Comparison of ENCODE assay signal across 8 cellular contexts in the genomic region with DNA sequence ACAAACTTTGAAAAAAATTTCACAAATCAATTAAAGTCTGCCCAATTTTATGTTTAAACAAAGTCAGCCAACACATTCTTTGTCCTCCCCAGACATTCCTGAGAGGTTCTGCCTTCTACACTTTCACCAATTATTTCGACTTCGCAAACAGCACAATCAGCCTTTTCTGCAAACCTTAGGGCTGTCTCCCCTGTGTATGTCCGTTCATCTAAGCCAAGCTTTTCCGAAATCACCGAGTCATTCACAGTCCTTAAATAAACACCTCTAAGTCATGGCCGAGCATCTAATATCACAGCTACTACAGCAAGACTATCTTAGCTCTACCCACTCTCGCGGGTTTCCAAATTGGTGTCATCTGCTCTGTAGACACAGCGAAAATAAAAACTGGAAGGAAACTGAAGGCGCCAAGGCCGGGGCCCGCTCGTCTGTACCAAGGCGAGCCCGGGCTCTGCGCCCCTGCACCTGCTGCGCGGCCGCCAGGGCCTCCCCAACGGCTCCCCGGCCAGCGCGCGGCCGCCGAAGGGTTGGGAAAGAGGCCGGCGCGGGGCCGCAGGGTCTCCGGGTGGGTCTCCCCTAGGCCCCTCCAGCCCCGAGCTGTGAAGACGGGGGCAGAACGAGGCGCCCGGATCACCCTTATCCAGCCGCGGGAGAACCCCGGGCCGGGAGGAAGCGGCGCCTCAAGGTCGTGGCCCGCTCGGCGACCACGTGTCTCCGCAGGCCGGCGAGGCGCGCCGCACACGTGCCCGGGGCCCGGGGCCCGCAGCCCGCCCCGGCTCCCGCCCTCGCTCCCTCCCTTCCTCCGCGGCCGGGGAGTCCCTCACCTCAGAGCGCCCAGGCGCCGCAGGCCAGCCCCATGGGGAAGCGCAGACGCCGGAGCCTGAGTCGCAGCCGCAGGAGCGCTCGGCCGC. TPM values are rescaled to one million over a fixed set of nuclear protein-coding genes. Genes with fewer than 3 reads are reported as not detected.
DNase-seq lines count a peak whose midpoint lies in the region; ATAC-seq, FAIRE-seq and TF ChIP-seq lines count a peak whose summit lies in the region.

No MANE protein-coding gene starts in this region.

- H3K27ac Mint-ChIP-seq in activated naive CD8-positive, alpha-beta T cell treated with anti-CD3 and anti-CD28 coated beads, Interleukin-2, amount 10 ng/mL, durations not matched to agents 7 days and 5 days: peak overlapping the region; percentile 94

- no peaks in the 10 kb centered on the region for H3K27me3 Mint-ChIP-seq in activated naive CD8-positive, alpha-beta T cell treated with anti-CD3 and anti-CD28 coated beads, Interleukin-2, amount 10 ng/mL, durations not matched to agents 7 days and 5 days

- FAIRE-seq in H54 (lab: Jason Lieb, UNC): no peak

- no peak for TF ChIP-seq CTCF in AG09309 (IDR thresholded peaks at IDR 0.05; ENCODE audit: control insufficient read depth, insufficient read depth, low read depth, low read length, missing control alignments)

- H3K9me3 Mint-ChIP-seq in activated naive CD8-positive, alpha-beta T cell treated with anti-CD3 and anti-CD28 coated beads, Interleukin-2, amount 10 ng/mL, durations not matched to agents 7 days and 5 days: no peaks in the 10 kb centered on the region

- DNase-seq in AG09309 (ENCODE audit: low read depth) (no peak), NCI-H2227 (lab: John Stamatoyannopoulos, UW; ENCODE audit: unreplicated experiment) (peak; percentile 86), left ventricle myocardium superior (no peak), posterior vena cava (ENCODE audit: low spot score) (peak; percentile 92), H54 (ENCODE audit: insufficient read length, low spot score) (no peak)
- DNase-seq in activated naive CD8-positive, alpha-beta T cell treated with anti-CD3 and anti-CD28 coated beads, Interleukin-2, amount 10 ng/mL, durations not matched to agents 7 days and 5 days: no peak

- H3K4me1 Mint-ChIP-seq in activated naive CD8-positive, alpha-beta T cell treated with anti-CD3 and anti-CD28 coated beads, Interleukin-2, amount 10 ng/mL, durations not matched to agents 7 days and 5 days: peaks cover 31% of the 10 kb centered on the region

- POLR2A ChIA-PET in activated naive CD8-positive, alpha-beta T cell treated with anti-CD3 and anti-CD28 coated beads, Interleukin-2, amount 10 ng/mL, durations not matched to agents 7 days and 5 days (lab: Charles Lee): interaction anchor here (0.6 to 2.1 kb wide), 12 partner anchors 15 to 329 kb away, joined by 3 to 6 read pairs (median 4); no protein-coding TSS in a partner anchor

- intact Hi-C loops in left ventricle myocardium superior (cut with micrococcal nuclease) (loop anchor here (10.0 kb wide), 1 partner anchor 207 kb away; no protein-coding TSS in a partner anchor), posterior vena cava (cut with DNase I) (no loop called here)

- ATAC-seq in GM18508 (IDR thresholded peaks at IDR 0.05; ENCODE audit: insufficient read depth, unreplicated experiment) (peak; percentile 22), HG02973 (IDR thresholded peaks at IDR 0.05; ENCODE audit: unreplicated experiment) (peak; percentile 42), left ventricle myocardium superior (peak; percentile 49)
- peak; percentile 50 for ATAC-seq in activated naive CD8-positive, alpha-beta T cell treated with anti-CD3 and anti-CD28 coated beads, Interleukin-2, amount 10 ng/mL, durations not matched to agents 7 days and 5 days (ENCODE audit: low read depth)

- H3K4me3 Mint-ChIP-seq in activated naive CD8-positive, alpha-beta T cell treated with anti-CD3 and anti-CD28 coated beads, Interleukin-2, amount 10 ng/mL, durations not matched to agents 7 days and 5 days: peak overlapping the region; percentile 97

- peak overlapping the region; percentile 63 for H3K4me3 ChIP-seq in AG09309 (ENCODE audit: control insufficient read depth, low read depth, low read length)

- peaks cover 18% of the 10 kb centered on the region for H3K36me3 Mint-ChIP-seq in activated naive CD8-positive, alpha-beta T cell treated with anti-CD3 and anti-CD28 coated beads, Interleukin-2, amount 10 ng/mL, durations not matched to agents 7 days and 5 days

- TF ChIP-seq POLR2A in H54 (IDR thresholded peaks at IDR 0.05; ENCODE audit: low read depth, low read length): no peak

RNA-seq across cellular contexts. Expression of a gene that starts 0.6 kb away (rescaled TPM):
- total RNA-seq in activated naive CD8-positive, alpha-beta T cell treated with anti-CD3 and anti-CD28 coated beads, Interleukin-2, amount 10 ng/mL, durations not matched to agents 7 days and 5 days: 10 to 100 TPM; 42.0 to 43.8 TPM
- total RNA-seq in left ventricle myocardium superior: 26.4 TPM
- 10 to 100 TPM; 51.7 to 67.6 TPM for total RNA-seq in posterior vena cava

Comparison
In these comparisons a context has a peak if more than half of its experiments do, and no peak if none do; other contexts are left out.
1. DNase-seq: peak in NCI-H2227 (single experiment) and posterior vena cava (single experiment); none in AG09309 (single experiment), activated naive CD8-positive, alpha-beta T cell treated with anti-CD3 and anti-CD28 coated beads, Interleukin-2, amount 10 ng/mL, durations not matched to agents 7 days and 5 days (single experiment), left ventricle myocardium superior (single experiment) and H54 (single experiment).
2. Peak in every context shown above with its lines, with median percentiles within 50 percentile points of each other: ATAC-seq.